20 cellular contexts compared by ENCODE assay signal in genomic region chr7:7921830-7922229, GRCh38. TPM values are rescaled to one million over a fixed set of nuclear protein-coding genes. Genes with fewer than 3 reads are reported as not detected.
A peak's percentile ranks its signal among the peaks of the same experiment; 100 is the strongest.
DNase-seq lines count a peak whose midpoint lies in the region; ATAC-seq, FAIRE-seq and TF ChIP-seq lines count a peak whose summit lies in the region.
"Had no signal": no experiment of that assay in that cellular context is flagged by ENCODE, and none has a peak within 500 bp of the region (broad histone marks: within the 10 kb centered on the region; RNA-seq: fewer than 3 reads in every experiment).

No MANE protein-coding gene starts in this region.

- no peak overlapping the region for H2AFZ ChIP-seq in HepG2 (ENCODE audit: low read length)

- H3K4me1 ChIP-seq in liver (ENCODE audit: control insufficient read depth in 4 of 4, insufficient read depth in 4 of 4, low read length in 3 of 4) (peaks cover 0 to 28% (median 23%) of the 10 kb centered on the region in 4 donors), HepG2 (ENCODE audit: insufficient read depth, low read length) (peaks cover 22% of the 10 kb centered on the region), lower lobe of right lung (peaks cover 5% of the 10 kb centered on the region), vagina (peaks cover 4% of the 10 kb centered on the region), testis (no peaks in the 10 kb centered on the region)
- H3K4me1 ChIP-seq: tibial nerve had no signal

- no peaks in the 10 kb centered on the region for H3K36me3 ChIP-seq in liver (ENCODE audit: control insufficient read depth in 4 of 4, insufficient read depth in 3 of 4, low read depth in 1 of 4, low read length in 3 of 4)
- no peaks in the 10 kb centered on the region for H3K36me3 ChIP-seq in HepG2 (replicated peaks in 1 of 2; ENCODE audit: control insufficient read depth in 1 of 2, insufficient read depth in 2 of 2, low read length in 2 of 2)
- H3K36me3 ChIP-seq in lower lobe of right lung: no peaks in the 10 kb centered on the region
- H3K36me3 ChIP-seq in vagina: no peaks in the 10 kb centered on the region
- no peaks in the 10 kb centered on the region for H3K36me3 ChIP-seq in testis (ENCODE audit: low read depth, missing control alignments)
- H3K36me3 ChIP-seq: neutrophil, tibial nerve had no signal

- H3K27me3 Mint-ChIP-seq in activated naive CD8-positive, alpha-beta T cell treated with anti-CD3 and anti-CD28 coated beads, Interleukin-2, amount 50 U/mL, for 24 hours: no peaks in the 10 kb centered on the region
- H3K27me3 Mint-ChIP-seq: activated naive CD8-positive, alpha-beta T cell; brain; IgD-negative memory B cell had no signal

- no peak overlapping the region for H3K4me3 Mint-ChIP-seq in activated naive CD8-positive, alpha-beta T cell treated with anti-CD3 and anti-CD28 coated beads, Interleukin-2, amount 50 U/mL, for 24 hours
- H3K4me3 Mint-ChIP-seq: activated naive CD8-positive, alpha-beta T cell; brain; stimulated activated effector memory CD8-positive, alpha-beta T cell treated with anti-CD3 and anti-CD28 coated beads, Interleukin-12 subunit alpha, Interleukin-12 subunit beta, amount 100 ng/mL, for 72 hours had no signal

- peaks cover 26% of the 10 kb centered on the region for H3K4me1 Mint-ChIP-seq in activated naive CD8-positive, alpha-beta T cell treated with anti-CD3 and anti-CD28 coated beads, Interleukin-2, amount 50 U/mL, for 24 hours

- H4K20me1 ChIP-seq in HepG2 (ENCODE audit: insufficient read depth, low read length): no peaks in the 10 kb centered on the region

- H3K4me3 ChIP-seq in liver (ENCODE audit: low read depth in 1 of 3, low read length in 3 of 3) (no peak overlapping the region), HepG2 (replicated peaks in 1 of 3; ENCODE audit: insufficient read depth in 1 of 3, low read depth in 2 of 3, low read length in 3 of 3) (no peak overlapping the region), lower lobe of right lung (no peak overlapping the region), vagina (no peak overlapping the region), testis (no peak overlapping the region)
- H3K4me3 ChIP-seq: tibial nerve had no signal

- H3K36me3 Mint-ChIP-seq in activated naive CD8-positive, alpha-beta T cell treated with anti-CD3 and anti-CD28 coated beads, Interleukin-2, amount 50 U/mL, for 24 hours (ENCODE audit: low read depth): no peaks in the 10 kb centered on the region
- H3K36me3 Mint-ChIP-seq: brain; stimulated activated effector memory CD8-positive, alpha-beta T cell treated with anti-CD3 and anti-CD28 coated beads, Interleukin-12 subunit alpha, Interleukin-12 subunit beta, amount 100 ng/mL, for 72 hours had no signal

- TF ChIP-seq POLR2A in HepG2 (IDR thresholded peaks at IDR 0.05; ENCODE audit: insufficient read depth in 1 of 2, low read depth in 2 of 2, low read length in 2 of 2) (no peak), vagina (IDR thresholded peaks at IDR 0.05) (no peak), testis (IDR thresholded peaks at IDR 0.05) (no peak)

- POLR2A ChIA-PET in HepG2 (lab: Yijun Ruan, JAX): no interaction called here

- CTCF ChIA-PET in HepG2 (lab: Yijun Ruan, JAX; ENCODE audit: low intra/inter-chr PET ratio, low total read pairs): no interaction called here

- DNase-seq in HepG2 (ENCODE audit: low spot score) (no peak), NCI-H69 (lab: John Stamatoyannopoulos, UW) (peak; percentile 64), lower lobe of right lung (no peak), vagina (ENCODE audit: extremely low spot score in 2 of 2) (no peak), testis (no peak), RPMI8226 (no peak)
- no peak for DNase-seq in activated naive CD8-positive, alpha-beta T cell treated with anti-CD3 and anti-CD28 coated beads, Interleukin-2, amount 50 U/mL, for 24 hours
- DNase-seq: cortex of kidney; foreskin melanocyte; H7; NCI-H345; stimulated activated CD4-positive, alpha-beta T cell treated with anti-CD3 and anti-CD28 coated beads, Interleukin-15, amount 100 ng/mL, for 24 hours had no signal

- no peak for FAIRE-seq in HepG2 (lab: Jason Lieb, UNC)

- H3K9me3 Mint-ChIP-seq in activated naive CD8-positive, alpha-beta T cell treated with anti-CD3 and anti-CD28 coated beads, Interleukin-2, amount 50 U/mL, for 24 hours: no peaks in the 10 kb centered on the region
- H3K9me3 Mint-ChIP-seq: brain; IgD-negative memory B cell; stimulated activated effector memory CD8-positive, alpha-beta T cell treated with anti-CD3 and anti-CD28 coated beads, Interleukin-12 subunit alpha, Interleukin-12 subunit beta, amount 100 ng/mL, for 72 hours had no signal

- H3K27me3 ChIP-seq in liver (ENCODE audit: control insufficient read depth in 4 of 4, insufficient read depth in 4 of 4, low read length in 3 of 4): no peaks in the 10 kb centered on the region
- H3K27me3 ChIP-seq in HepG2 (ENCODE audit: control insufficient read depth in 1 of 2, insufficient read depth in 2 of 2, low read length in 2 of 2): no peaks in the 10 kb centered on the region
- H3K27me3 ChIP-seq in lower lobe of right lung (ENCODE audit: low read depth): no peaks in the 10 kb centered on the region
- no peaks in the 10 kb centered on the region for H3K27me3 ChIP-seq in vagina
- H3K27me3 ChIP-seq in testis: no peaks in the 10 kb centered on the region
- H3K27me3 ChIP-seq: neutrophil, tibial nerve had no signal

- H3K27ac ChIP-seq in liver (ENCODE audit: low read depth in 1 of 2, low read length in 2 of 2): no peak overlapping the region
- no peak overlapping the region for H3K27ac ChIP-seq in HepG2 (ENCODE audit: extremely low read length, insufficient read depth, low read length)
- H3K27ac ChIP-seq in lower lobe of right lung: no peak overlapping the region
- H3K27ac ChIP-seq in vagina: no peak overlapping the region
- no peak overlapping the region for H3K27ac ChIP-seq in testis
- H3K27ac ChIP-seq: epithelial cell of prostate, neutrophil, tibial nerve had no signal

- ATAC-seq in HepG2 (no peak), lower lobe of right lung (peak; percentile 57 to 79)
- ATAC-seq in activated naive CD8-positive, alpha-beta T cell treated with anti-CD3 and anti-CD28 coated beads, Interleukin-2, amount 50 U/mL, for 24 hours: no peak
- ATAC-seq: stimulated activated effector memory CD8-positive, alpha-beta T cell treated with anti-CD3 and anti-CD28 coated beads, Interleukin-12 subunit alpha, Interleukin-12 subunit beta, amount 100 ng/mL, for 72 hours had no signal

- no TSS peak for BruUV-seq in HepG2 (replicated peaks; lab: Mats Ljungman, UMichigan)

- no peak overlapping the region for H3K27ac Mint-ChIP-seq in activated naive CD8-positive, alpha-beta T cell treated with anti-CD3 and anti-CD28 coated beads, Interleukin-2, amount 50 U/mL, for 24 hours
- H3K27ac Mint-ChIP-seq: activated naive CD8-positive, alpha-beta T cell; brain; stimulated activated effector memory CD8-positive, alpha-beta T cell treated with anti-CD3 and anti-CD28 coated beads, Interleukin-12 subunit alpha, Interleukin-12 subunit beta, amount 100 ng/mL, for 72 hours had no signal

- H3K9me3 ChIP-seq in liver (ENCODE audit: control insufficient read depth in 4 of 4, low read length in 3 of 4) (no peaks in the 10 kb centered on the region), HepG2 (ENCODE audit: low read length) (no peaks in the 10 kb centered on the region), lower lobe of right lung (no peaks in the 10 kb centered on the region), vagina (no peaks in the 10 kb centered on the region), testis (no peaks in the 10 kb centered on the region)
- H3K9me3 ChIP-seq: neutrophil, tibial nerve had no signal

- intact Hi-C loops in HepG2 (cut with micrococcal nuclease; ENCODE audit: unreplicated experiment) (no loop called here), lower lobe of right lung (cut with DNase I) (no loop called here), vagina (cut with DNase I) (no loop called here), testis (cut with DNase I; ENCODE audit: low total_unique reads) (no loop called here)

- peak; percentile 33 to 47 for TF ChIP-seq RAD21 in liver (IDR thresholded peaks at IDR 0.05)
- TF ChIP-seq RAD21 in HepG2 (CRISPR knock-in tag; IDR thresholded peaks at IDR 0.05): no peak

- TF ChIP-seq EP300 in HepG2 (IDR thresholded peaks at IDR 0.05; ENCODE audit: low read depth in 2 of 2, low read length in 2 of 2) (no peak), HepG2 (CRISPR knock-in tag; IDR thresholded peaks at IDR 0.05; ENCODE audit: borderline replicate concordance) (no peak)

- no peaks in the 10 kb centered on the region for H3K79me2 ChIP-seq in HepG2 (ENCODE audit: insufficient read depth, low read length)

- H3K4me2 ChIP-seq in HepG2 (ENCODE audit: low read depth, low read length): no peak overlapping the region

- in situ Hi-C loops in HepG2 (cut with HindIII; ENCODE audit: extremely low pct_ligation_motif_present, low pct_unique_long_range_greater_than_20kb): no loop called here

- H3K9ac ChIP-seq in liver (ENCODE audit: low read depth in 1 of 2, low read length in 2 of 2): no peak overlapping the region
- no peak overlapping the region for H3K9ac ChIP-seq in HepG2 (ENCODE audit: insufficient read depth, low read depth, low read length)

- TF ChIP-seq CTCF in liver (IDR thresholded peaks at IDR 0.05; ENCODE audit: low read depth, low read length, missing input control) (no peak), HepG2 (CRISPR knock-in tag; IDR thresholded peaks at IDR 0.05) (no peak), lower lobe of right lung (IDR thresholded peaks at IDR 0.05) (no peak), vagina (IDR thresholded peaks at IDR 0.05) (no peak), testis (IDR thresholded peaks at IDR 0.05) (no peak)

RNA-seq across cellular contexts. Expression of gene GLCCI1, which starts 46.8 kb away (rescaled TPM):
- total RNA-seq in liver (1 to 10 TPM; 4.9 to 5.9 TPM), HepG2 (2016; rRNA removed; fragmentation: Illumina TruSeq; extraction: Trizol) (1.6 and 1.7 TPM in 2 replicates), lower lobe of right lung (63.9 TPM), vagina (9.1 TPM), testis (10 to 100 TPM; 30.2 to 49.8 TPM)
- polyA plus RNA-seq in liver (1 to 10 TPM; 1.4 to 3.6 TPM), HepG2 (2011; rRNA removed) (1.3 and 2.2 TPM in 2 replicates), testis (ENCODE audit: insufficient read depth, low read depth, low replicate concordance) (42.2 TPM)
- 2.2 and 2.6 TPM in 2 replicates for total RNA-seq in HepG2 (2016; cell fraction: cytosol; rRNA removed; fragmentation: Illumina TruSeq; extraction: Trizol; ENCODE audit: low read depth)
- 1.4 and 1.5 TPM in 2 replicates for total RNA-seq in HepG2 (2016; cell fraction: insoluble cytoplasmic fraction; rRNA removed; fragmentation: Illumina TruSeq; extraction: Trizol)
- 1.0 and 1.1 TPM in 2 replicates for total RNA-seq in HepG2 (2016; cell fraction: membrane; rRNA removed; fragmentation: Illumina TruSeq; extraction: Trizol)
- total RNA-seq in HepG2 (2016; cell fraction: nucleus; rRNA removed; fragmentation: Illumina TruSeq; extraction: Trizol): 2.8 and 5.0 TPM in 2 replicates
- 0.87 and 2.0 TPM in 2 replicates for polyA plus RNA-seq in HepG2 (2011; cell fraction: cytosol; rRNA removed)
- polyA plus RNA-seq in HepG2 (2011; cell fraction: nucleus; rRNA removed): 1.8 and 2.8 TPM in 2 replicates
- polyA plus RNA-seq in HepG2 (2012): 2.4 and 3.0 TPM in 2 replicates
- 0.10 and 0.17 TPM in 2 replicates for polyA plus RNA-seq in HepG2 (2016; cell fraction: cytosol; fragmentation: Illumina TruSeq; extraction: Trizol; ENCODE audit: low read depth)
- polyA plus RNA-seq in HepG2 (2016; cell fraction: insoluble cytoplasmic fraction; fragmentation: Illumina TruSeq; extraction: Trizol; ENCODE audit: low read depth): 1.5 and 2.1 TPM in 2 replicates
- polyA plus RNA-seq in HepG2 (2016; cell fraction: membrane; fragmentation: Illumina TruSeq; extraction: Trizol; ENCODE audit: low read depth): 0.37 and 0.43 TPM in 2 replicates
- polyA plus RNA-seq in HepG2 (2016; cell fraction: nucleus; fragmentation: Illumina TruSeq; extraction: Trizol; ENCODE audit: insufficient read depth, low read depth): 2.3 and 4.0 TPM in 2 replicates
- 4.7 and 114 TPM in 2 replicates for polyA minus RNA-seq in HepG2 (2011; rRNA and poly(A)+ RNA removed; ENCODE audit: low replicate concordance)
- 3.2 and 3.4 TPM in 2 replicates for polyA minus RNA-seq in HepG2 (2011; cell fraction: cytosol; rRNA and poly(A)+ RNA removed)
- polyA minus RNA-seq in HepG2 (2011; cell fraction: nucleus; rRNA and poly(A)+ RNA removed): 14.8 and 17.7 TPM in 2 replicates

Comparison
In these comparisons a context has a peak if more than half of its experiments do, and no peak if none do; other contexts are left out.
1. ATAC-seq: peak in lower lobe of right lung (2 of 2); none in HepG2 (single experiment) and activated naive CD8-positive, alpha-beta T cell treated with anti-CD3 and anti-CD28 coated beads, Interleukin-2, amount 50 U/mL, for 24 hours (single experiment).